8 cellular contexts compared by ENCODE assay signal in genomic region chr6:31826793-31827285, GRCh38. TPM values are rescaled to one million over a fixed set of nuclear protein-coding genes. Genes with fewer than 3 reads are reported as not detected.
A peak's percentile ranks its signal among the peaks of the same experiment; 100 is the strongest.
DNase-seq lines count a peak whose midpoint lies in the region; ATAC-seq and TF ChIP-seq lines count a peak whose summit lies in the region.

No MANE protein-coding gene starts in this region.

- peak overlapping the region; percentile 91 for H3K4me3 Mint-ChIP-seq in activated B cell treated with CpG ODN at 0.5 μM for 24 hours
- peak overlapping the region; percentile 84 to 96 (median 92) for H3K4me3 Mint-ChIP-seq in naive thymus-derived CD8-positive, alpha-beta T cell

- 4% methylated on average over 13 of the region's 13 CpGs for WGBS in HUES64

- no peaks in the 10 kb centered on the region for H3K27me3 ChIP-seq in HUES64 (ENCODE audit: insufficient read depth, low read length)

- peak overlapping the region; percentile 99 for H3K27ac Mint-ChIP-seq in activated B cell treated with CpG ODN at 0.5 μM for 24 hours
- H3K27ac Mint-ChIP-seq in naive thymus-derived CD8-positive, alpha-beta T cell: peak overlapping the region; percentile 81 to 99 (median 96)

- TF ChIP-seq CTCF in activated B cell treated with CpG ODN at 0.5 μM for 24 hours (IDR thresholded peaks at IDR 0.05): no peak

- no peaks in the 10 kb centered on the region for H3K36me3 ChIP-seq in HUES64 (ENCODE audit: insufficient read depth, low read length)

- POLR2A ChIA-PET in activated B cell treated with CpG ODN at 0.5 μM for 24 hours (lab: Charles Lee): interaction anchor here (0.6 to 2.9 kb wide), 21 partner anchors 9 to 285 kb away, joined by 3 to 20 read pairs (median 6); partner anchors contain the start of genes ABHD16A, BAG6, CLIC1 and DDX39B
- POLR2A ChIA-PET in naive thymus-derived CD8-positive, alpha-beta T cell (lab: Charles Lee): interaction anchor here (0.6 to 3.0 kb wide), 19 partner anchors 8 to 1018 kb away, joined by 3 to 18 read pairs (median 5); partner anchors contain the start of genes ABHD16A, BAG6, DDAH2 and DXO

- ATAC-seq in activated B cell treated with CpG ODN at 0.5 μM for 24 hours (ENCODE audit: low read depth) (peak; percentile 10), HG03097 (IDR thresholded peaks at IDR 0.05; ENCODE audit: low FRiP score, unreplicated experiment) (no peak)
- ATAC-seq in naive thymus-derived CD8-positive, alpha-beta T cell: peak; percentile 4 to 11

- no peaks in the 10 kb centered on the region for H3K9me3 Mint-ChIP-seq in activated B cell treated with CpG ODN at 0.5 μM for 24 hours
- no peaks in the 10 kb centered on the region for H3K9me3 Mint-ChIP-seq in naive thymus-derived CD8-positive, alpha-beta T cell

- peaks cover 44% of the 10 kb centered on the region for H3K4me1 Mint-ChIP-seq in activated B cell treated with CpG ODN at 0.5 μM for 24 hours
- peaks cover 8 to 59% (median 39%) of the 10 kb centered on the region in 4 donors for H3K4me1 Mint-ChIP-seq in naive thymus-derived CD8-positive, alpha-beta T cell

- H3K36me3 Mint-ChIP-seq in activated B cell treated with CpG ODN at 0.5 μM for 24 hours (ENCODE audit: low read depth): no peaks in the 10 kb centered on the region
- no peaks in the 10 kb centered on the region for H3K36me3 Mint-ChIP-seq in naive thymus-derived CD8-positive, alpha-beta T cell

- intact Hi-C loops in activated B cell treated with CpG ODN at 0.5 μM for 24 hours (cut with micrococcal nuclease): loop anchor here (1.0 to 2.0 kb wide), 2 partner anchors 124 to 174 kb away; partner anchors contain the start of genes ABHD16A and BAG6

- peak overlapping the region; percentile 71 for H3K9ac ChIP-seq in HUES64 (ENCODE audit: low read depth, low read length)

- no peaks in the 10 kb centered on the region for H3K27me3 Mint-ChIP-seq in activated B cell treated with CpG ODN at 0.5 μM for 24 hours
- H3K27me3 Mint-ChIP-seq in naive thymus-derived CD8-positive, alpha-beta T cell: no peaks in the 10 kb centered on the region

- peak overlapping the region; percentile 52 for H3K4me3 ChIP-seq in HUES64 (ENCODE audit: low read length)

- DNase-seq in NCI-H82 (lab: John Stamatoyannopoulos, UW) (peak; percentile 83), NCI-H82 treated with DMSO at 0.1 percent for 48 hours (lab: John Stamatoyannopoulos, UW; ENCODE audit: unreplicated experiment) (no peak), activated B cell treated with CpG ODN at 0.5 μM for 24 hours (no peak), fibroblast of gingiva (ENCODE audit: low read depth) (peak; percentile 97)
- peak in 1 of 10 donors; percentile 21 for DNase-seq in naive thymus-derived CD8-positive, alpha-beta T cell
- no peak for DNase-seq in activated CD8-positive, alpha-beta memory T cell treated with anti-CD3 and anti-CD28 coated beads, Interleukin-2, amount 50 U/mL, for 48 hours

- CTCF ChIA-PET in activated B cell treated with CpG ODN at 0.5 μM for 24 hours (lab: Charles Lee): interaction anchor here (0.7 to 2.0 kb wide), 5 partner anchors 97 to 274 kb away, joined by 3 to 12 read pairs (median 3); partner anchors contain the start of genes DDAH2 and LY6G5C

- peaks cover 10% of the 10 kb centered on the region for H3K4me1 ChIP-seq in HUES64 (ENCODE audit: insufficient read depth, low read length)

- H3K27ac ChIP-seq in HUES64 (ENCODE audit: low read depth, low read length): peak overlapping the region; percentile 74

- no peaks in the 10 kb centered on the region for H3K9me3 ChIP-seq in HUES64 (ENCODE audit: insufficient read depth, low read depth, low read length)

RNA-seq across cellular contexts. Expression of gene HSPA1B, which starts 0.7 kb away (rescaled TPM):
- polyA plus RNA-seq in HUES64 (2013, experiment 1 of 2): 31.2 TPM
- 31.6 TPM for polyA plus RNA-seq in HUES64 (2013, experiment 2 of 2)
- 23.7 and 30.4 TPM in 2 replicates for total RNA-seq in activated B cell treated with CpG ODN at 0.5 μM for 24 hours
- 10 to 100 TPM; 39.6 to 42.2 TPM for total RNA-seq in naive thymus-derived CD8-positive, alpha-beta T cell
- 1 to 10 TPM in 2 of 3 donors, under 1 TPM in 1; 0.28 to 1.3 (median 1.2) TPM for polyA plus RNA-seq in naive thymus-derived CD8-positive, alpha-beta T cell

RNA-seq across cellular contexts. Expression of gene HSPA1A, which starts 11.5 kb away (rescaled TPM):
- 27.0 TPM for polyA plus RNA-seq in HUES64 (2013, experiment 1 of 2)
- 29.7 TPM for polyA plus RNA-seq in HUES64 (2013, experiment 2 of 2)
- total RNA-seq in activated B cell treated with CpG ODN at 0.5 μM for 24 hours: 27.1 and 28.1 TPM in 2 replicates
- 10 to 100 TPM; 54.8 to 56.9 TPM for total RNA-seq in naive thymus-derived CD8-positive, alpha-beta T cell
- polyA plus RNA-seq in naive thymus-derived CD8-positive, alpha-beta T cell: 10 to 100 TPM in 2 of 3 donors, 1 to 10 TPM in 1; 6.9 to 17.3 (median 11.4) TPM

RNA-seq across cellular contexts. Expression of gene HSPA1L, which starts 11.8 kb away (rescaled TPM):
- 1.1 TPM for polyA plus RNA-seq in HUES64 (2013, experiment 1 of 2)
- polyA plus RNA-seq in HUES64 (2013, experiment 2 of 2): 0.95 TPM
- 1.2 and 2.1 TPM in 2 replicates for total RNA-seq in activated B cell treated with CpG ODN at 0.5 μM for 24 hours
- 1 to 10 TPM; 3.5 to 4.0 TPM for total RNA-seq in naive thymus-derived CD8-positive, alpha-beta T cell
- 1 to 10 TPM in 2 of 3 donors, under 1 TPM in 1; 0.56 to 1.6 (median 1.6) TPM for polyA plus RNA-seq in naive thymus-derived CD8-positive, alpha-beta T cell

RNA-seq across cellular contexts. Expression of gene LSM2, which starts 20.1 kb away (rescaled TPM):
- 110 TPM for polyA plus RNA-seq in HUES64 (2013, experiment 1 of 2)
- 114 TPM for polyA plus RNA-seq in HUES64 (2013, experiment 2 of 2)
- total RNA-seq in activated B cell treated with CpG ODN at 0.5 μM for 24 hours: 61.8 and 68.6 TPM in 2 replicates
- 10 to 100 TPM; 28.9 to 31.9 TPM for total RNA-seq in naive thymus-derived CD8-positive, alpha-beta T cell
- polyA plus RNA-seq in naive thymus-derived CD8-positive, alpha-beta T cell: 10 to 100 TPM; 67.1 to 80.3 (median 77.9) TPM

RNA-seq across cellular contexts. Expression of gene VARS1, which starts 31.3 kb away (rescaled TPM):
- polyA plus RNA-seq in HUES64 (2013, experiment 1 of 2): 86.0 TPM
- polyA plus RNA-seq in HUES64 (2013, experiment 2 of 2): 86.9 TPM
- total RNA-seq in activated B cell treated with CpG ODN at 0.5 μM for 24 hours: 136 and 140 TPM in 2 replicates
- total RNA-seq in naive thymus-derived CD8-positive, alpha-beta T cell: 10 to 100 TPM; 37.6 to 40.3 TPM
- polyA plus RNA-seq in naive thymus-derived CD8-positive, alpha-beta T cell: 10 to 100 TPM; 27.5 to 37.8 (median 30.3) TPM

Comparison
In these comparisons a context has a peak if more than half of its experiments do, and no peak if none do; other contexts are left out.
1. DNase-seq: peak in NCI-H82 (single experiment) and fibroblast of gingiva (single experiment); none in NCI-H82 treated with DMSO at 0.1 percent for 48 hours (single experiment), activated B cell treated with CpG ODN at 0.5 μM for 24 hours (single experiment) and activated CD8-positive, alpha-beta memory T cell treated with anti-CD3 and anti-CD28 coated beads, Interleukin-2, amount 50 U/mL, for 48 hours (single experiment).